In genomic region chr6:75601608-75602163, GRCh38 we compare ENCODE assay signal across 1 cellular context.
A peak's percentile ranks its signal among the peaks of the same experiment; 100 is the strongest.
TF ChIP-seq lines count a peak whose summit lies in the region.

Gene SENP6 (plus strand): TSS chr6:75601880. CDS start chr6:75602525, 645 bp downstream.

TF ChIP-seq in HepG2, 621 proteins besides CTCF, POLR2A, EP300 and RAD21 (continued from another document and continues in another):
- TF ChIP-seq ZHX2 (IDR thresholded peaks at IDR 0.05; ENCODE audit: low read depth): no peak; the same call in 1 of the 2 replicates
- TF ChIP-seq ZHX2 (CRISPR knock-in tag; IDR thresholded peaks at IDR 0.05; ENCODE audit: borderline replicate concordance): no peak
- TF ChIP-seq, protein P1, sequence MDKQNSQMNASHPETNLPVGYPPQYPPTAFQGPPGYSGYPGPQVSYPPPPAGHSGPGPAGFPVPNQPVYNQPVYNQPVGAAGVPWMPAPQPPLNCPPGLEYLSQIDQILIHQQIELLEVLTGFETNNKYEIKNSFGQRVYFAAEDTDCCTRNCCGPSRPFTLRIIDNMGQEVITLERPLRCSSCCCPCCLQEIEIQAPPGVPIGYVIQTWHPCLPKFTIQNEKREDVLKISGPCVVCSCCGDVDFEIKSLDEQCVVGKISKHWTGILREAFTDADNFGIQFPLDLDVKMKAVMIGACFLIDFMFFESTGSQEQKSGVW (CRISPR knock-in tag; IDR thresholded peaks at IDR 0.05; ENCODE audit: borderline replicate concordance): 0 out of 2 replicates have a peak, but pooled peaks have one; percentile 76
- TF ChIP-seq ZNF75D (CRISPR knock-in tag; IDR thresholded peaks at IDR 0.05; ENCODE audit: borderline replicate concordance): no peak
- TF ChIP-seq ZMYM4 (CRISPR knock-in tag; IDR thresholded peaks at IDR 0.05): peak; percentile 60
- TF ChIP-seq IRF2 (CRISPR knock-in tag; IDR thresholded peaks at IDR 0.05): peak; percentile 65; the same call in 1 of the 2 replicates
- TF ChIP-seq SNRNP70 (IDR thresholded peaks at IDR 0.05; ENCODE audit: low read depth, low read length): no peak
- TF ChIP-seq, protein P2, sequence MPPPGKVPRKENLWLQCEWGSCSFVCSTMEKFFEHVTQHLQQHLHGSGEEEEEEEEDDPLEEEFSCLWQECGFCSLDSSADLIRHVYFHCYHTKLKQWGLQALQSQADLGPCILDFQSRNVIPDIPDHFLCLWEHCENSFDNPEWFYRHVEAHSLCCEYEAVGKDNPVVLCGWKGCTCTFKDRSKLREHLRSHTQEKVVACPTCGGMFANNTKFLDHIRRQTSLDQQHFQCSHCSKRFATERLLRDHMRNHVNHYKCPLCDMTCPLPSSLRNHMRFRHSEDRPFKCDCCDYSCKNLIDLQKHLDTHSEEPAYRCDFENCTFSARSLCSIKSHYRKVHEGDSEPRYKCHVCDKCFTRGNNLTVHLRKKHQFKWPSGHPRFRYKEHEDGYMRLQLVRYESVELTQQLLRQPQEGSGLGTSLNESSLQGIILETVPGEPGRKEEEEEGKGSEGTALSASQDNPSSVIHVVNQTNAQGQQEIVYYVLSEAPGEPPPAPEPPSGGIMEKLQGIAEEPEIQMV (CRISPR knock-in tag; IDR thresholded peaks at IDR 0.05; ENCODE audit: low read depth): peak; percentile 63; the same call in 1 of the 2 replicates
- TF ChIP-seq TEAD3 (CRISPR knock-in tag; optimal IDR thresholded peaks at IDR 0.05; ENCODE audit: borderline replicate concordance): no peak
- TF ChIP-seq ZNF713 (CRISPR knock-in tag; IDR thresholded peaks at IDR 0.05): no peak
- TF ChIP-seq NFIC (IDR thresholded peaks at IDR 0.05; ENCODE audit: low read length): no peak
- peak; percentile 91 for TF ChIP-seq BRD4 (CRISPR knock-in tag; IDR thresholded peaks at IDR 0.05)
- no peak for TF ChIP-seq ZNF629 (CRISPR knock-in tag; conservative IDR thresholded peaks at IDR 0.05)
- TF ChIP-seq MED8 (CRISPR knock-in tag; IDR thresholded peaks at IDR 0.05; ENCODE audit: insufficient replicate concordance): no peak
- no peak for TF ChIP-seq PAF1 (CRISPR knock-in tag; IDR thresholded peaks at IDR 0.05)
- peak; percentile 82; the same call in 1 of the 2 replicates for TF ChIP-seq SP4 (CRISPR knock-in tag; IDR thresholded peaks at IDR 0.05)
- TF ChIP-seq ZNF878 (CRISPR knock-in tag; IDR thresholded peaks at IDR 0.05): no peak
- no peak for TF ChIP-seq ZNF180 (CRISPR knock-in tag; IDR thresholded peaks at IDR 0.05; ENCODE audit: borderline replicate concordance, low read depth)
- TF ChIP-seq NONO (IDR thresholded peaks at IDR 0.05): no peak
- TF ChIP-seq NONO (CRISPR knock-in tag; conservative IDR thresholded peaks at IDR 0.05): peak; percentile 51
- TF ChIP-seq TP53 (CRISPR knock-in tag; conservative IDR thresholded peaks at IDR 0.05): no peak
- TF ChIP-seq, protein P3, sequence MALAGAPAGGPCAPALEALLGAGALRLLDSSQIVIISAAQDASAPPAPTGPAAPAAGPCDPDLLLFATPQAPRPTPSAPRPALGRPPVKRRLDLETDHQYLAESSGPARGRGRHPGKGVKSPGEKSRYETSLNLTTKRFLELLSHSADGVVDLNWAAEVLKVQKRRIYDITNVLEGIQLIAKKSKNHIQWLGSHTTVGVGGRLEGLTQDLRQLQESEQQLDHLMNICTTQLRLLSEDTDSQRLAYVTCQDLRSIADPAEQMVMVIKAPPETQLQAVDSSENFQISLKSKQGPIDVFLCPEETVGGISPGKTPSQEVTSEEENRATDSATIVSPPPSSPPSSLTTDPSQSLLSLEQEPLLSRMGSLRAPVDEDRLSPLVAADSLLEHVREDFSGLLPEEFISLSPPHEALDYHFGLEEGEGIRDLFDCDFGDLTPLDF (CRISPR knock-in tag; IDR thresholded peaks at IDR 0.05): peak; percentile 69
- TF ChIP-seq HNRNPH1 (optimal IDR thresholded peaks at IDR 0.05; ENCODE audit: low read depth, low read length): no peak
- TF ChIP-seq, protein P4, sequence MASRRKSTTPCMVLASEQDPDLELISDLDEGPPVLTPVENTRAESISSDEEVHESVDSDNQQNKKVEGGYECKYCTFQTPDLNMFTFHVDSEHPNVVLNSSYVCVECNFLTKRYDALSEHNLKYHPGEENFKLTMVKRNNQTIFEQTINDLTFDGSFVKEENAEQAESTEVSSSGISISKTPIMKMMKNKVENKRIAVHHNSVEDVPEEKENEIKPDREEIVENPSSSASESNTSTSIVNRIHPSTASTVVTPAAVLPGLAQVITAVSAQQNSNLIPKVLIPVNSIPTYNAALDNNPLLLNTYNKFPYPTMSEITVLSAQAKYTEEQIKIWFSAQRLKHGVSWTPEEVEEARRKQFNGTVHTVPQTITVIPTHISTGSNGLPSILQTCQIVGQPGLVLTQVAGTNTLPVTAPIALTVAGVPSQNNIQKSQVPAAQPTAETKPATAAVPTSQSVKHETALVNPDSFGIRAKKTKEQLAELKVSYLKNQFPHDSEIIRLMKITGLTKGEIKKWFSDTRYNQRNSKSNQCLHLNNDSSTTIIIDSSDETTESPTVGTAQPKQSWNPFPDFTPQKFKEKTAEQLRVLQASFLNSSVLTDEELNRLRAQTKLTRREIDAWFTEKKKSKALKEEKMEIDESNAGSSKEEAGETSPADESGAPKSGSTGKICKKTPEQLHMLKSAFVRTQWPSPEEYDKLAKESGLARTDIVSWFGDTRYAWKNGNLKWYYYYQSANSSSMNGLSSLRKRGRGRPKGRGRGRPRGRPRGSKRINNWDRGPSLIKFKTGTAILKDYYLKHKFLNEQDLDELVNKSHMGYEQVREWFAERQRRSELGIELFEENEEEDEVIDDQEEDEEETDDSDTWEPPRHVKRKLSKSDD (CRISPR knock-in tag; IDR thresholded peaks at IDR 0.05; ENCODE audit: low read depth): peak; percentile 70
- peak; percentile 50; the same call in 1 of the 2 replicates for TF ChIP-seq ARNTL (CRISPR knock-in tag; IDR thresholded peaks at IDR 0.05)
- peak; percentile 92 for TF ChIP-seq ZNF709 (CRISPR knock-in tag; IDR thresholded peaks at IDR 0.05)
- 0 out of 2 replicates have a peak, but pooled peaks have one; percentile 12 for TF ChIP-seq SP2 (CRISPR knock-in tag; IDR thresholded peaks at IDR 0.05)
- TF ChIP-seq CHD2 (IDR thresholded peaks at IDR 0.05; ENCODE audit: low read depth, low read length): no peak
- no peak for TF ChIP-seq NR2F2 (IDR thresholded peaks at IDR 0.05; ENCODE audit: borderline replicate concordance, low read depth)
- 0 out of 2 replicates have a peak, but pooled peaks have one; percentile 32 for TF ChIP-seq DNMT3B (CRISPR knock-in tag; conservative IDR thresholded peaks at IDR 0.05)
- TF ChIP-seq ZNF549 (CRISPR knock-in tag; IDR thresholded peaks at IDR 0.05): no peak
- TF ChIP-seq ZNF720 (CRISPR knock-in tag; IDR thresholded peaks at IDR 0.05): no peak
- no peak for TF ChIP-seq SMC3 (IDR thresholded peaks at IDR 0.05; ENCODE audit: low read length)
- TF ChIP-seq ZSCAN29 (CRISPR knock-in tag; conservative IDR thresholded peaks at IDR 0.05): no peak
- TF ChIP-seq ATRX (CRISPR knock-in tag; IDR thresholded peaks at IDR 0.05; ENCODE audit: borderline replicate concordance): no peak
- no peak for TF ChIP-seq SCMH1 (CRISPR knock-in tag; IDR thresholded peaks at IDR 0.05; ENCODE audit: borderline replicate concordance)
- TF ChIP-seq MLLT10 (CRISPR knock-in tag; IDR thresholded peaks at IDR 0.05): no peak
- no peak for TF ChIP-seq SMAD9 (CRISPR knock-in tag; IDR thresholded peaks at IDR 0.05)
- TF ChIP-seq ZFP1 (CRISPR knock-in tag; IDR thresholded peaks at IDR 0.05): no peak
- 0 out of 2 replicates have a peak, but pooled peaks have one; percentile 21 for TF ChIP-seq ZNF484 (CRISPR knock-in tag; IDR thresholded peaks at IDR 0.05; ENCODE audit: borderline replicate concordance, low read depth)
- no peak for TF ChIP-seq ATF1 (CRISPR knock-in tag; IDR thresholded peaks at IDR 0.05)
- TF ChIP-seq, protein P5, sequence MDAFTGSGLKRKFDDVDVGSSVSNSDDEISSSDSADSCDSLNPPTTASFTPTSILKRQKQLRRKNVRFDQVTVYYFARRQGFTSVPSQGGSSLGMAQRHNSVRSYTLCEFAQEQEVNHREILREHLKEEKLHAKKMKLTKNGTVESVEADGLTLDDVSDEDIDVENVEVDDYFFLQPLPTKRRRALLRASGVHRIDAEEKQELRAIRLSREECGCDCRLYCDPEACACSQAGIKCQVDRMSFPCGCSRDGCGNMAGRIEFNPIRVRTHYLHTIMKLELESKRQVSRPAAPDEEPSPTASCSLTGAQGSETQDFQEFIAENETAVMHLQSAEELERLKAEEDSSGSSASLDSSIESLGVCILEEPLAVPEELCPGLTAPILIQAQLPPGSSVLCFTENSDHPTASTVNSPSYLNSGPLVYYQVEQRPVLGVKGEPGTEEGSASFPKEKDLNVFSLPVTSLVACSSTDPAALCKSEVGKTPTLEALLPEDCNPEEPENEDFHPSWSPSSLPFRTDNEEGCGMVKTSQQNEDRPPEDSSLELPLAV (CRISPR knock-in tag; conservative IDR thresholded peaks at IDR 0.05; ENCODE audit: low read depth): no peak
- peak; percentile 92 for TF ChIP-seq ARID2 (CRISPR knock-in tag; IDR thresholded peaks at IDR 0.05; ENCODE audit: borderline replicate concordance)
- no peak for TF ChIP-seq NR1H2 (CRISPR knock-in tag; IDR thresholded peaks at IDR 0.05; ENCODE audit: borderline replicate concordance, low read depth)
- peak; percentile 52 for TF ChIP-seq ARID5B (CRISPR knock-in tag; IDR thresholded peaks at IDR 0.05)
- TF ChIP-seq, protein P6, sequence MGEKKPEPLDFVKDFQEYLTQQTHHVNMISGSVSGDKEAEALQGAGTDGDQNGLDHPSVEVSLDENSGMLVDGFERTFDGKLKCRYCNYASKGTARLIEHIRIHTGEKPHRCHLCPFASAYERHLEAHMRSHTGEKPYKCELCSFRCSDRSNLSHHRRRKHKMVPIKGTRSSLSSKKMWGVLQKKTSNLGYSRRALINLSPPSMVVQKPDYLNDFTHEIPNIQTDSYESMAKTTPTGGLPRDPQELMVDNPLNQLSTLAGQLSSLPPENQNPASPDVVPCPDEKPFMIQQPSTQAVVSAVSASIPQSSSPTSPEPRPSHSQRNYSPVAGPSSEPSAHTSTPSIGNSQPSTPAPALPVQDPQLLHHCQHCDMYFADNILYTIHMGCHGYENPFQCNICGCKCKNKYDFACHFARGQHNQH (CRISPR knock-in tag; IDR thresholded peaks at IDR 0.05): peak; percentile 75
